ENCODE assay signal across 1 cellular context in genomic region chr20:46638367-46639274, GRCh38.
A peak's percentile ranks its signal among the peaks of the same experiment; 100 is the strongest.
TF ChIP-seq lines count a peak whose summit lies in the region.

No MANE protein-coding gene starts in this region.

TF ChIP-seq in HepG2, 621 proteins besides CTCF, POLR2A, EP300 and RAD21 (continued from another document and continues in another):
- TF ChIP-seq ZBTB46 (CRISPR knock-in tag; IDR thresholded peaks at IDR 0.05; ENCODE audit: borderline replicate concordance) (no peak), MXD3 (CRISPR knock-in tag; IDR thresholded peaks at IDR 0.05) (peak; percentile 56; the same call in 1 of the 2 replicates), ARNT2 (CRISPR knock-in tag; IDR thresholded peaks at IDR 0.05; ENCODE audit: low read depth) (0 out of 2 replicates have a peak, but pooled peaks have one; percentile 36), ZSCAN9 (CRISPR knock-in tag; IDR thresholded peaks at IDR 0.05; ENCODE audit: borderline replicate concordance) (no peak), TEAD2 (CRISPR knock-in tag; IDR thresholded peaks at IDR 0.05) (no peak), RFX5 (IDR thresholded peaks at IDR 0.05; ENCODE audit: low read depth, low read length) (no peak), ASH2L (IDR thresholded peaks at IDR 0.05; ENCODE audit: insufficient read length, low read depth, low read length) (peak; percentile 64), REL (CRISPR knock-in tag; conservative IDR thresholded peaks at IDR 0.05) (no peak), MEIS2 (CRISPR knock-in tag; IDR thresholded peaks at IDR 0.05) (peak; percentile 59; the same call in 1 of the 2 replicates), BCL6 (CRISPR knock-in tag; IDR thresholded peaks at IDR 0.05) (peak; percentile 54), TERF1 (CRISPR knock-in tag; IDR thresholded peaks at IDR 0.05) (no peak), JUND (CRISPR knock-in tag; IDR thresholded peaks at IDR 0.05) (peak; percentile 27; the same call in 1 of the 2 replicates), KDM2A (CRISPR knock-in tag; IDR thresholded peaks at IDR 0.05; ENCODE audit: borderline replicate concordance, low read depth) (no peak; the same call in 1 of the 2 replicates), HOXA7 (CRISPR knock-in tag; IDR thresholded peaks at IDR 0.05) (no peak), PPARG (CRISPR knock-in tag; conservative IDR thresholded peaks at IDR 0.05) (peak; percentile 45; the same call in 1 of the 2 replicates), NR2F6 (IDR thresholded peaks at IDR 0.05) (no peak; the same call in 1 of the 2 replicates), NR2F6 (CRISPR knock-in tag; IDR thresholded peaks at IDR 0.05) (peak; percentile 55), HOMEZ (CRISPR knock-in tag; IDR thresholded peaks at IDR 0.05; ENCODE audit: low read depth) (0 out of 2 replicates have a peak, but pooled peaks have one; percentile 9), NFAT5 (CRISPR knock-in tag; IDR thresholded peaks at IDR 0.05) (no peak), ZNF646 (CRISPR knock-in tag; IDR thresholded peaks at IDR 0.05) (no peak), ZFP37 (CRISPR knock-in tag; IDR thresholded peaks at IDR 0.05; ENCODE audit: borderline replicate concordance) (no peak), ZNF264 (CRISPR knock-in tag; IDR thresholded peaks at IDR 0.05) (peak; percentile 42; the same call in 1 of the 2 replicates), ZNF724P (CRISPR knock-in tag; IDR thresholded peaks at IDR 0.05; ENCODE audit: borderline replicate concordance) (no peak), PHF5A (CRISPR knock-in tag; IDR thresholded peaks at IDR 0.05; ENCODE audit: low read depth, unreplicated experiment) (no peak), ZNF605 (CRISPR knock-in tag; IDR thresholded peaks at IDR 0.05) (peak; percentile 65; the same call in 1 of the 2 replicates), HNRNPLL (IDR thresholded peaks at IDR 0.05; ENCODE audit: low read depth, low read length, poor library complexity, severe bottlenecking) (peak; percentile 84), TBL1XR1 (IDR thresholded peaks at IDR 0.05; ENCODE audit: borderline replicate concordance, low read length, partially characterized antibody) (no peak), JUN (CRISPR knock-in tag; IDR thresholded peaks at IDR 0.05) (0 out of 2 replicates have a peak, but pooled peaks have one; percentile 45), ATM (IDR thresholded peaks at IDR 0.05; ENCODE audit: borderline replicate concordance) (no peak), MATR3 (CRISPR knock-in tag; IDR thresholded peaks at IDR 0.05) (no peak), DPF2 (CRISPR knock-in tag; IDR thresholded peaks at IDR 0.05; ENCODE audit: borderline replicate concordance, low read depth) (peak; percentile 73; the same call in 1 of the 2 replicates), ZNF484 (CRISPR knock-in tag; IDR thresholded peaks at IDR 0.05; ENCODE audit: borderline replicate concordance, low read depth) (no peak), RELA (CRISPR knock-in tag; IDR thresholded peaks at IDR 0.05) (no peak), ZBTB14 (CRISPR knock-in tag; IDR thresholded peaks at IDR 0.05) (no peak), CCAR2 (optimal IDR thresholded peaks at IDR 0.05; ENCODE audit: low read depth, low read length) (peak; percentile 92), ZMYM4 (CRISPR knock-in tag; IDR thresholded peaks at IDR 0.05) (no peak; the same call in 1 of the 2 replicates), TCF12 (IDR thresholded peaks at IDR 0.05) (no peak), TCF12 (CRISPR knock-in tag; IDR thresholded peaks at IDR 0.05) (peak; percentile 88), KDM5B (CRISPR knock-in tag; IDR thresholded peaks at IDR 0.05; ENCODE audit: borderline replicate concordance) (peak; percentile 64; the same call in 1 of the 2 replicates), PBX3 (CRISPR knock-in tag; IDR thresholded peaks at IDR 0.05; ENCODE audit: borderline replicate concordance) (no peak), FOSL1 (CRISPR knock-in tag; IDR thresholded peaks at IDR 0.05; ENCODE audit: borderline replicate concordance) (no peak), ZNF660 (CRISPR knock-in tag; IDR thresholded peaks at IDR 0.05; ENCODE audit: borderline replicate concordance, low read depth) (no peak), CBX5 (CRISPR knock-in tag; IDR thresholded peaks at IDR 0.05; ENCODE audit: borderline replicate concordance) (0 out of 2 replicates have a peak, but pooled peaks have one; percentile 74), PRPF4 (IDR thresholded peaks at IDR 0.05; ENCODE audit: low read depth, low read length, poor library complexity, severe bottlenecking) (no peak), RXRA (CRISPR knock-in tag; IDR thresholded peaks at IDR 0.05) (peak; percentile 80), ZBTB3 (CRISPR knock-in tag; IDR thresholded peaks at IDR 0.05; ENCODE audit: borderline replicate concordance, low read depth) (no peak), TMF1 (CRISPR knock-in tag; IDR thresholded peaks at IDR 0.05; ENCODE audit: low read depth) (no peak)
